ENCODE assay signal across 9 cellular contexts in genomic region chr5:173823721-173824567, GRCh38.
A peak's percentile ranks its signal among the peaks of the same experiment; 100 is the strongest.
DNase-seq lines count a peak whose midpoint lies in the region; ATAC-seq, FAIRE-seq and TF ChIP-seq lines count a peak whose summit lies in the region.
"Had no signal": no experiment of that assay in that cellular context is flagged by ENCODE, and none has a peak within 500 bp of the region (broad histone marks: within the 10 kb centered on the region; RNA-seq: fewer than 3 reads in every experiment).

No MANE protein-coding gene starts in this region.

- RAD21 ChIA-PET in GM12878 (lab: Charles Lee; ENCODE audit: unreplicated experiment), result interaction anchor here (0.8 to 15.3 kb wide), 13 partner anchors 9 to 197 kb away, joined by 3 to 395 read pairs (median 4); partner anchors contain the start of gene CPEB4

- H3K36me3 ChIP-seq in GM12878 (ENCODE audit: control insufficient read depth in 2 of 2, insufficient read depth in 2 of 2, low read length in 1 of 2), result no peaks in the 10 kb centered on the region
- no peaks in the 10 kb centered on the region for H3K36me3 ChIP-seq in stomach

- intact Hi-C loops in GM12878 (cut with micrococcal nuclease; ENCODE audit: unreplicated experiment), result loop anchor here (2.0 to 5.0 kb wide), 6 partner anchors 79 to 207 kb away; partner anchors contain the start of gene BOD1
- intact Hi-C loops in stomach (cut with DNase I; ENCODE audit: low total_unique reads), result no loop called here

- no peak for ATAC-seq in GM12878
- no peak for ATAC-seq in GM21786 (IDR thresholded peaks at IDR 0.05; ENCODE audit: unreplicated experiment)
- ATAC-seq in GM21515 (IDR thresholded peaks at IDR 0.05; ENCODE audit: unreplicated experiment), result no peak

- peak overlapping the region; percentile 59 for H2AFZ ChIP-seq in GM12878 (ENCODE audit: control insufficient read depth, low read depth, low read length)

- TF ChIP-seq EP300 in GM12878 (IDR thresholded peaks at IDR 0.05; ENCODE audit: borderline replicate concordance in 1 of 2, control insufficient read depth in 1 of 2, low read depth in 2 of 2, low read length in 2 of 2), result no peak
- no peak for TF ChIP-seq EP300 in stomach (IDR thresholded peaks at IDR 0.05)

- no TSS peak for BruUV-seq in GM12878 (replicated peaks; lab: Mats Ljungman, UMichigan)

- no peaks in the 10 kb centered on the region for H3K27me3 ChIP-seq in GM12878 (replicated peaks in 1 of 2; ENCODE audit: control insufficient read depth in 2 of 2, insufficient read depth in 2 of 2, low read length in 1 of 2)
- no peaks in the 10 kb centered on the region for H3K27me3 ChIP-seq in stomach

- TF ChIP-seq CTCF in GM12878 (IDR thresholded peaks at IDR 0.05 in 2 of 3, conservative IDR thresholded peaks at IDR 0.05 in 1 of 3; ENCODE audit: control insufficient read depth in 2 of 3, extremely low read depth in 1 of 3, insufficient read depth in 1 of 3, low read depth in 3 of 3, low read length in 3 of 3) (no peak), stomach (IDR thresholded peaks at IDR 0.05) (no peak)

- in situ Hi-C loops in GM12878 (cut with MboI), result loop anchor here (5.0 kb wide), 2 partner anchors 63 to 82 kb away; partner anchors contain the start of gene CPEB4

- H3K27ac ChIP-seq in GM12878 (ENCODE audit: control insufficient read depth, insufficient read depth) (peak overlapping the region; percentile 96), stomach (peak overlapping the region; percentile 68 to 84 (median 71))

- SMC1A ChIA-PET in GM12878 (lab: Charles Lee; ENCODE audit: uncharacterized antibody, unreplicated experiment), result interaction anchor here (0.6 to 19.8 kb wide), 21 partner anchors 9 to 206 kb away, joined by 3 to 283 read pairs (median 5); partner anchors contain the start of gene CPEB4

- no peak overlapping the region; the same call in 1 of the 2 replicates for H3K9ac ChIP-seq in GM12878 (ENCODE audit: control insufficient read depth, insufficient read depth, low read length)

- no peak for TF ChIP-seq POLR2A in GM12878 (IDR thresholded peaks at IDR 0.05; ENCODE audit: low read depth, low read length)
- TF ChIP-seq POLR2A in stomach (IDR thresholded peaks at IDR 0.05), result no peak

- CTCF ChIA-PET in GM12878 (lab: Yijun Ruan, JAX), result interaction anchor here (0.9 to 7.3 kb wide), 11 partner anchors 36 to 208 kb away, joined by 3 to 87 read pairs (median 6); no protein-coding TSS in a partner anchor

- peaks cover 55% of the 10 kb centered on the region for H3K4me1 ChIP-seq in GM12878 (ENCODE audit: control insufficient read depth, insufficient read depth, low read length)
- peaks cover 25 to 46% (median 32%) of the 10 kb centered on the region in 4 donors for H3K4me1 ChIP-seq in stomach

- WGBS in GM12878 (ENCODE audit: insufficient coverage, insufficient replicate concordance, low lambda C conversion rate, missing lambda C conversion rate), result 85% methylated on average over 10 of the region's 10 CpGs
- 62 to 73% (median 65%) methylated on average over 10 of the region's 10 CpGs for WGBS in stomach, 5 donors

- POLR2A ChIA-PET in GM12878 (lab: Charles Lee), result interaction anchor here (0.9 to 15.5 kb wide), 7 partner anchors 8 to 144 kb away, joined by 3 to 240 read pairs (median 6); partner anchors contain the start of gene CPEB4

- TF ChIP-seq RAD21 in GM12878 (IDR thresholded peaks at IDR 0.05; ENCODE audit: insufficient read depth, low read depth, low read length), result no peak

- H3K4me3 ChIP-seq in GM12878 (no peak overlapping the region), stomach (no peak overlapping the region)

- DNase-seq in HS-5 (ENCODE audit: low read depth), result peak; percentile 72
- no peak for DNase-seq in GM12878 (ENCODE audit: low read depth, low spot score)
- peak; percentile 96 for DNase-seq in kidney glomerular epithelial cell (lab: John Stamatoyannopoulos, UW)
- peak; percentile 64 for DNase-seq in stomach
- DNase-seq in GOT3 (lab: John Stamatoyannopoulos, UW), result no peak
- DNase-seq in activated CD8-positive, alpha-beta memory T cell treated with anti-CD3 and anti-CD28 coated beads, Interleukin-2, amount 50 U/mL, for 4 hours, result no peak
- DNase-seq: NCI-H2029 treated with DMSO at 0.1 percent for 48 hours had no signal

- no peaks in the 10 kb centered on the region for H4K20me1 ChIP-seq in GM12878 (ENCODE audit: control insufficient read depth, insufficient read depth)

- no peak for FAIRE-seq in GM12878 (lab: Jason Lieb, UNC)

- peaks cover 14% of the 10 kb centered on the region; the same call in 2 of the 3 replicates for H3K9me3 ChIP-seq in GM12878 (replicated peaks; ENCODE audit: control insufficient read depth, insufficient read depth, low read length)
- H3K9me3 ChIP-seq in stomach, result peaks cover 0 to 7% (median 1%) of the 10 kb centered on the region in 4 donors

- H3K79me2 ChIP-seq in GM12878 (ENCODE audit: control insufficient read depth, insufficient read depth, low read length), result no peaks in the 10 kb centered on the region

- H3K4me2 ChIP-seq in GM12878 (ENCODE audit: control insufficient read depth, insufficient read depth), result peak overlapping the region; percentile 54

TF ChIP-seq in GM12878, 131 proteins besides CTCF, POLR2A, EP300 and RAD21:
- TF ChIP-seq, protein P1, sequence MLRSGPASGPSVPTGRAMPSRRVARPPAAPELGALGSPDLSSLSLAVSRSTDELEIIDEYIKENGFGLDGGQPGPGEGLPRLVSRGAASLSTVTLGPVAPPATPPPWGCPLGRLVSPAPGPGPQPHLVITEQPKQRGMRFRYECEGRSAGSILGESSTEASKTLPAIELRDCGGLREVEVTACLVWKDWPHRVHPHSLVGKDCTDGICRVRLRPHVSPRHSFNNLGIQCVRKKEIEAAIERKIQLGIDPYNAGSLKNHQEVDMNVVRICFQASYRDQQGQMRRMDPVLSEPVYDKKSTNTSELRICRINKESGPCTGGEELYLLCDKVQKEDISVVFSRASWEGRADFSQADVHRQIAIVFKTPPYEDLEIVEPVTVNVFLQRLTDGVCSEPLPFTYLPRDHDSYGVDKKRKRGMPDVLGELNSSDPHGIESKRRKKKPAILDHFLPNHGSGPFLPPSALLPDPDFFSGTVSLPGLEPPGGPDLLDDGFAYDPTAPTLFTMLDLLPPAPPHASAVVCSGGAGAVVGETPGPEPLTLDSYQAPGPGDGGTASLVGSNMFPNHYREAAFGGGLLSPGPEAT (IDR thresholded peaks at IDR 0.05; ENCODE audit: low read depth), result peak; percentile 16; the same call in 1 of the 2 replicates
- TF ChIP-seq GABPA (IDR thresholded peaks at IDR 0.05; ENCODE audit: low read depth), result no peak

Comparison
In these comparisons a context has a peak if more than half of its experiments do, and no peak if none do; other contexts are left out.
1. DNase-seq: peak in HS-5 (single experiment), kidney glomerular epithelial cell (single experiment) and stomach (single experiment); none in GM12878 (single experiment), GOT3 (single experiment) and activated CD8-positive, alpha-beta memory T cell treated with anti-CD3 and anti-CD28 coated beads, Interleukin-2, amount 50 U/mL, for 4 hours (single experiment).